In genomic region chr5:150672237-150672883, GRCh38 we compare ENCODE assay signal across 9 cellular contexts. TPM values are rescaled to one million over a fixed set of nuclear protein-coding genes. Genes with fewer than 3 reads are reported as not detected.
DNase-seq lines count a peak whose midpoint lies in the region; ATAC-seq and TF ChIP-seq lines count a peak whose summit lies in the region.
"Had no signal": no experiment of that assay in that cellular context is flagged by ENCODE, and none has a peak within 500 bp of the region (broad histone marks: within the 10 kb centered on the region; RNA-seq: fewer than 3 reads in every experiment).

No MANE protein-coding gene starts in this region.

- no peak for ATAC-seq in HG03571 (IDR thresholded peaks at IDR 0.05; ENCODE audit: unreplicated experiment)

- H3K9me3 ChIP-seq in iPS-18c (ENCODE audit: control insufficient read depth, insufficient read depth, low read length) (no peaks in the 10 kb centered on the region), skeletal muscle tissue (ENCODE audit: control insufficient read depth in 3 of 3, low read length in 3 of 3) (no peaks in the 10 kb centered on the region)

- peaks cover 13 to 27% (median 19%) of the 10 kb centered on the region in 3 donors for H3K36me3 ChIP-seq in skeletal muscle tissue (ENCODE audit: control insufficient read depth in 3 of 3, insufficient read depth in 3 of 3, low read length in 3 of 3)

- peak overlapping the region; percentile 89 for H3K27ac ChIP-seq in skeletal muscle tissue (ENCODE audit: low read depth, low read length)

- H3K9ac ChIP-seq in skeletal muscle tissue (ENCODE audit: low read depth in 1 of 3, low read length in 3 of 3): peak overlapping the region; percentile 52 to 81 (median 70)

- H3K4me1 ChIP-seq in skeletal muscle tissue (ENCODE audit: control insufficient read depth in 3 of 3, insufficient read depth in 3 of 3, low read length in 3 of 3): peaks cover 64 to 78% (median 67%) of the 10 kb centered on the region in 3 donors

- no peaks in the 10 kb centered on the region for H3K27me3 ChIP-seq in skeletal muscle tissue (ENCODE audit: control insufficient read depth in 3 of 3, insufficient read depth in 3 of 3, low read length in 3 of 3)

- H3K4me3 ChIP-seq in astrocyte of the cerebellum (ENCODE audit: low read depth, low read length) (peak overlapping the region; percentile 52), iPS-18c (ENCODE audit: insufficient read depth, low read depth, low read length) (peak overlapping the region; percentile 90), skeletal muscle tissue (ENCODE audit: low read length in 3 of 3) (peak overlapping the region; percentile 59 to 65 (median 65))

- in situ Hi-C loops in astrocyte of the cerebellum (cut with HindIII; ENCODE audit: low sequenced_read_pairs): loop anchor here (25.0 kb wide), 1 partner anchor 210 kb away; no protein-coding TSS in a partner anchor

- TF ChIP-seq CTCF in astrocyte of the cerebellum (IDR thresholded peaks at IDR 0.05; ENCODE audit: low read depth, low read length, missing control alignments): peak; percentile 8

- DNase-seq in GM03348 (ENCODE audit: low spot score) (peak; percentile 64), NCI-H2029 treated with DMSO at 0.1 percent for 48 hours (lab: John Stamatoyannopoulos, UW) (peak; percentile 20), astrocyte of the cerebellum (ENCODE audit: low read depth) (no peak), NAMALWA (ENCODE audit: low spot score) (no peak), inferior parietal cortex (ENCODE audit: extremely low spot score) (no peak)

RNA-seq across cellular contexts. Expression of gene MYOZ3, which starts 11.3 kb away (rescaled TPM):
- total RNA-seq in skeletal muscle tissue: 4.7 TPM
- total RNA-seq: SK-MEL-5 had no signal

RNA-seq across cellular contexts. Expression of gene RBM22, which starts 28.5 kb away (rescaled TPM):
- total RNA-seq in skeletal muscle tissue: 18.8 TPM

RNA-seq across cellular contexts. Expression of gene SYNPO, which starts 31.9 kb away (rescaled TPM):
- 6.3 TPM for total RNA-seq in skeletal muscle tissue
- total RNA-seq: SK-MEL-5 had no signal

Comparison
In these comparisons a context has a peak if more than half of its experiments do, and no peak if none do; other contexts are left out.
1. DNase-seq: peak in GM03348 (single experiment) and NCI-H2029 treated with DMSO at 0.1 percent for 48 hours (single experiment); none in astrocyte of the cerebellum (single experiment), NAMALWA (single experiment) and inferior parietal cortex (single experiment).
2. Peak in every context shown above with its lines, with median percentiles within 50 percentile points of each other: H3K4me3 ChIP-seq.